8 cellular contexts compared by ENCODE assay signal in the genomic region with DNA sequence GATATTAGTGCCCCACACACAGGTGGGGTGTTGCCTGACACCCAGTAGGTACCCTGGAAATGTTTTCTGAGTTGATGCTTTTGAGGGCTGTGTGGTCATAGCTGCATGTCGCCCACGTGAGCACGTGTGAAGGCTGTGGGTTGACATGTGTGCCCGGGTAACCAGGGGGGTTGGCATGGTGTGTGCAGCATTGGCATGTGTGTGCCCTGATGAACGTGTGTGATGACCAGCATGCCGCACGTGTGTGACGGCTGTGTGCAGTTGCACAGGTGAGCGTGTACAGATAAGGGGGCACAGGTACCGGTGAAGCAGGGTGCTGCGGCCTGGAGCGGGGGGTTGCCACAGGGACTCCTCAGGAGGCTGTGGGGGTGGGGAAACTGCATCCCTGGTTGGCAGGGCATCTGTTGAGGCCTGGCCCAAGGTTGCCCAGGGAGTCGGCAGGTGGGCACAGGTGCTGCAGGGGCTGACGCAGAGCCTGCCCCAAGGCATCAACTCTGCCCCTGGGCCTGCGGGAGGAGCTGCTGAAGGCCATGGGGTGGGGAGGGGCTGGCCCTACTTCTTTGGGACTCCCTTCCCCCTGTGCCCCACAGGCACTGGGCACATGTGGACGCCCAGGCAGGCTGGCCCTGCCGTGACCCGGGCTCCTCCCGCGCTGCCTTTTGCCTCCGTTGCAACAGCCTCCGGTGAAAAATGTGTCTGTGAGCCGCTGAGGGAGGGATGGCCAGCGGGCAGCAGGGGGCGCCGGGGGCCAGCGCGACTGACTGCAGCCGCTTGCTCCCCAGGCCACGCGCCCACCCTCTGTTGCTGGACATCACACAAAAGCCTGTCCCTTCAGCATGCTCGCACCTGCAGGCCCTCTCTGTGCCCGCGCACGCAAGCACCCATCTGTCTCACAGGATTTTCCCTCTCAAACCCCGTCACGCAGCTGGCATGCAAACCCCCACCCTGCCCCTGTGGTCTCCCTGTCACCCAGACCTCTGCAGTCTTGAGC. TPM values are rescaled to one million over a fixed set of nuclear protein-coding genes. Genes with fewer than 3 reads are reported as not detected.
A peak's percentile ranks its signal among the peaks of the same experiment; 100 is the strongest.
DNase-seq lines count a peak whose midpoint lies in the region; ATAC-seq, FAIRE-seq and TF ChIP-seq lines count a peak whose summit lies in the region.

No MANE protein-coding gene starts in this region.

- peaks cover 7% of the 10 kb centered on the region for H3K4me1 ChIP-seq in Caco-2
- H3K4me1 ChIP-seq in right lobe of liver: peaks cover 0 to 13% (median 0%) of the 10 kb centered on the region in 4 donors
- H3K4me1 ChIP-seq in suprapubic skin: peaks cover 23% of the 10 kb centered on the region

- intact Hi-C loops in Caco-2 (cut with micrococcal nuclease; ENCODE audit: unreplicated experiment) (loop anchor here (2.0 to 5.0 kb wide), 2 partner anchors 146 to 150 kb away; no protein-coding TSS in a partner anchor), right lobe of liver (cut with DNase I) (no loop called here), left colon (cut with DNase I, micrococcal nuclease) (no loop called here)
- intact Hi-C loops in activated CD8-positive, alpha-beta T cell treated with anti-CD3 and anti-CD28 coated beads for 36 hours (cut with micrococcal nuclease): no loop called here

- H3K9me3 ChIP-seq in Caco-2 (no peaks in the 10 kb centered on the region), right lobe of liver (no peaks in the 10 kb centered on the region), suprapubic skin (no peaks in the 10 kb centered on the region)

- TF ChIP-seq POLR2A in right lobe of liver (IDR thresholded peaks at IDR 0.05) (no peak), suprapubic skin (IDR thresholded peaks at IDR 0.05) (no peak)

- peaks cover 6% of the 10 kb centered on the region; the same call in 1 of the 2 replicates for H3K27me3 ChIP-seq in Caco-2 (replicated peaks; ENCODE audit: control insufficient read depth, insufficient read depth, low read length)
- peaks cover 0 to 17% of the 10 kb centered on the region in 2 donors for H3K27me3 ChIP-seq in right lobe of liver
- H3K27me3 ChIP-seq in suprapubic skin: peaks cover 100% of the 10 kb centered on the region

- WGBS in right lobe of liver (ENCODE audit: insufficient coverage, low coverage, low lambda C conversion rate, missing lambda C conversion rate): 37% methylated on average over 4 of the region's 37 CpGs
- 65% methylated on average over 13 of the region's 37 CpGs for WGBS in suprapubic skin

- FAIRE-seq in GM19239 (lab: Jason Lieb, UNC): no peak

- peaks cover 27% of the 10 kb centered on the region for H3K27me3 Mint-ChIP-seq in Caco-2 (ENCODE audit: insufficient read depth, unreplicated experiment)
- peaks cover 62% of the 10 kb centered on the region for H3K27me3 Mint-ChIP-seq in activated CD8-positive, alpha-beta T cell treated with anti-CD3 and anti-CD28 coated beads for 36 hours

- no peak overlapping the region for H3K4me3 Mint-ChIP-seq in Caco-2 (ENCODE audit: unreplicated experiment)
- no peak overlapping the region for H3K4me3 Mint-ChIP-seq in activated CD8-positive, alpha-beta T cell treated with anti-CD3 and anti-CD28 coated beads for 36 hours

- POLR2A ChIA-PET in Caco-2 (lab: Charles Lee) (no interaction called here), HEK293T (lab: Yijun Ruan, JAX) (no interaction called here)
- POLR2A ChIA-PET in activated CD8-positive, alpha-beta T cell treated with anti-CD3 and anti-CD28 coated beads for 36 hours (lab: Charles Lee): interaction anchor here (1.1 kb wide), 1 partner anchor 8 kb away, joined by 3 read pairs; no protein-coding TSS in a partner anchor

- peak; percentile 53 to 79 for DNase-seq in Caco-2
- peak; percentile 71 for DNase-seq in HEK293T (ENCODE audit: extremely low spot score)
- DNase-seq in activated CD8-positive, alpha-beta T cell treated with anti-CD3 and anti-CD28 coated beads for 36 hours: peak; percentile 41
- DNase-seq in right lobe of liver: no peak
- DNase-seq in suprapubic skin (ENCODE audit: low spot score in 2 of 2): no peak
- no peak for DNase-seq in left colon
- no peak for DNase-seq in GM19239 (ENCODE audit: insufficient read length, low spot score)
- DNase-seq in activated CD8-positive, alpha-beta memory T cell treated with anti-CD3 and anti-CD28 coated beads, Interleukin-2, amount 50 U/mL, for 48 hours: no peak

- H3K36me3 ChIP-seq in Caco-2 (ENCODE audit: control insufficient read depth, insufficient read depth, low read length) (no peaks in the 10 kb centered on the region), right lobe of liver (no peaks in the 10 kb centered on the region), suprapubic skin (no peaks in the 10 kb centered on the region)

- H3K4me3 ChIP-seq in Caco-2 (ENCODE audit: low read depth, low read length) (no peak overlapping the region), right lobe of liver (no peak overlapping the region), suprapubic skin (no peak overlapping the region)

- H3K27ac ChIP-seq in right lobe of liver (no peak overlapping the region), suprapubic skin (no peak overlapping the region)

- no peaks in the 10 kb centered on the region for H3K9me3 Mint-ChIP-seq in Caco-2 (ENCODE audit: unreplicated experiment)
- no peaks in the 10 kb centered on the region for H3K9me3 Mint-ChIP-seq in activated CD8-positive, alpha-beta T cell treated with anti-CD3 and anti-CD28 coated beads for 36 hours

- BruUV-seq in Caco-2 (replicated peaks; lab: Mats Ljungman, UMichigan): no TSS peak

- H3K36me3 Mint-ChIP-seq in Caco-2 (ENCODE audit: insufficient read depth, unreplicated experiment): no peaks in the 10 kb centered on the region
- H3K36me3 Mint-ChIP-seq in activated CD8-positive, alpha-beta T cell treated with anti-CD3 and anti-CD28 coated beads for 36 hours (ENCODE audit: low read depth): no peaks in the 10 kb centered on the region

- CTCF ChIA-PET in Caco-2 (lab: Charles Lee) (interaction anchor here (0.7 to 2.3 kb wide), 2 partner anchors 85 to 152 kb away, joined by 3 to 6 read pairs; no protein-coding TSS in a partner anchor), HEK293T (lab: Yijun Ruan, JAX) (no interaction called here)
- CTCF ChIA-PET in activated CD8-positive, alpha-beta T cell treated with anti-CD3 and anti-CD28 coated beads for 36 hours (lab: Charles Lee): interaction anchor here (0.7 to 5.3 kb wide), 5 partner anchors 24 to 154 kb away, joined by 3 to 33 read pairs (median 3); no protein-coding TSS in a partner anchor

- TF ChIP-seq EP300 in suprapubic skin (IDR thresholded peaks at IDR 0.05): no peak

- H3K27ac Mint-ChIP-seq in Caco-2 (ENCODE audit: unreplicated experiment): no peak overlapping the region
- no peak overlapping the region for H3K27ac Mint-ChIP-seq in activated CD8-positive, alpha-beta T cell treated with anti-CD3 and anti-CD28 coated beads for 36 hours

- H3K4me1 Mint-ChIP-seq in Caco-2 (ENCODE audit: low read depth, unreplicated experiment): peaks cover 15% of the 10 kb centered on the region
- H3K4me1 Mint-ChIP-seq in activated CD8-positive, alpha-beta T cell treated with anti-CD3 and anti-CD28 coated beads for 36 hours (ENCODE audit: low read depth): peaks cover 11% of the 10 kb centered on the region

- no peak for ATAC-seq in activated CD8-positive, alpha-beta T cell treated with anti-CD3 and anti-CD28 coated beads for 36 hours
- ATAC-seq in right lobe of liver (peak; percentile 3 to 61 (median 28)), left colon (no peak)

- TF ChIP-seq CTCF in Caco-2 (IDR thresholded peaks at IDR 0.05; ENCODE audit: insufficient read depth in 1 of 2, low read depth in 1 of 2, low read length in 1 of 2, severe bottlenecking in 1 of 2, unreplicated experiment in 1 of 2): peak; percentile 81 to 88
- peak; percentile 56 for TF ChIP-seq CTCF in activated CD8-positive, alpha-beta T cell treated with anti-CD3 and anti-CD28 coated beads for 36 hours (IDR thresholded peaks at IDR 0.05)
- peak; percentile 15 to 38 (median 30) for TF ChIP-seq CTCF in right lobe of liver (IDR thresholded peaks at IDR 0.05)
- no peak for TF ChIP-seq CTCF in suprapubic skin (IDR thresholded peaks at IDR 0.05)

TF ChIP-seq in HEK293T, 16 proteins besides CTCF, POLR2A, EP300 and RAD21:
- TF ChIP-seq SUZ12 (IDR thresholded peaks at IDR 0.05) (no peak), ELF4 (IDR thresholded peaks at IDR 0.05) (no peak), FOXK2 (IDR thresholded peaks at IDR 0.05) (no peak), ZNF384 (IDR thresholded peaks at IDR 0.05) (no peak), FOXA1 (IDR thresholded peaks at IDR 0.05) (no peak), FOXM1 (IDR thresholded peaks at IDR 0.05; ENCODE audit: borderline replicate concordance) (no peak), HDGF (IDR thresholded peaks at IDR 0.05; ENCODE audit: borderline replicate concordance) (no peak), TARDBP (IDR thresholded peaks at IDR 0.05) (no peak), NFRKB (IDR thresholded peaks at IDR 0.05) (no peak), ARNT (IDR thresholded peaks at IDR 0.05) (no peak), L3MBTL2 (conservative IDR thresholded peaks at IDR 0.05) (no peak), SP1 (IDR thresholded peaks at IDR 0.05) (no peak), BHLHE40 (IDR thresholded peaks at IDR 0.05; ENCODE audit: borderline replicate concordance) (no peak), LEF1 (IDR thresholded peaks at IDR 0.05; ENCODE audit: borderline replicate concordance) (no peak), CTBP1 (IDR thresholded peaks at IDR 0.05; ENCODE audit: borderline replicate concordance) (no peak)
- TF ChIP-seq, protein P1, sequence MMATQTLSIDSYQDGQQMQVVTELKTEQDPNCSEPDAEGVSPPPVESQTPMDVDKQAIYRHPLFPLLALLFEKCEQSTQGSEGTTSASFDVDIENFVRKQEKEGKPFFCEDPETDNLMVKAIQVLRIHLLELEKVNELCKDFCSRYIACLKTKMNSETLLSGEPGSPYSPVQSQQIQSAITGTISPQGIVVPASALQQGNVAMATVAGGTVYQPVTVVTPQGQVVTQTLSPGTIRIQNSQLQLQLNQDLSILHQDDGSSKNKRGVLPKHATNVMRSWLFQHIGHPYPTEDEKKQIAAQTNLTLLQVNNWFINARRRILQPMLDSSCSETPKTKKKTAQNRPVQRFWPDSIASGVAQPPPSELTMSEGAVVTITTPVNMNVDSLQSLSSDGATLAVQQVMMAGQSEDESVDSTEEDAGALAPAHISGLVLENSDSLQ (IDR thresholded peaks at IDR 0.05): no peak

RNA-seq across cellular contexts. Expression of a gene that starts 2.2 kb away (rescaled TPM):
- 0.14 TPM in 1 of 2 replicates, not detected in the other for total RNA-seq in Caco-2 (2022)
- total RNA-seq in activated CD8-positive, alpha-beta T cell treated with anti-CD3 and anti-CD28 coated beads for 36 hours: not detected
- not detected for total RNA-seq in right lobe of liver
- not detected for total RNA-seq in suprapubic skin
- total RNA-seq in left colon: not detected

Comparison
In these comparisons a context has a peak if more than half of its experiments do, and no peak if none do; other contexts are left out.
1. DNase-seq: peak in Caco-2 (2 of 2), HEK293T (single experiment) and activated CD8-positive, alpha-beta T cell treated with anti-CD3 and anti-CD28 coated beads for 36 hours (single experiment); none in right lobe of liver (0 of 3), suprapubic skin (0 of 2), left colon (0 of 2), GM19239 (single experiment) and activated CD8-positive, alpha-beta memory T cell treated with anti-CD3 and anti-CD28 coated beads, Interleukin-2, amount 50 U/mL, for 48 hours (single experiment).
2. CTCF ChIP-seq: peak in Caco-2 (2 of 2), activated CD8-positive, alpha-beta T cell treated with anti-CD3 and anti-CD28 coated beads for 36 hours (single experiment) and right lobe of liver (4 of 4); none in suprapubic skin (0 of 2).
3. ATAC-seq: peak in right lobe of liver (4 of 4); none in activated CD8-positive, alpha-beta T cell treated with anti-CD3 and anti-CD28 coated beads for 36 hours (single experiment) and left colon (single experiment).